In the genomic region with DNA sequence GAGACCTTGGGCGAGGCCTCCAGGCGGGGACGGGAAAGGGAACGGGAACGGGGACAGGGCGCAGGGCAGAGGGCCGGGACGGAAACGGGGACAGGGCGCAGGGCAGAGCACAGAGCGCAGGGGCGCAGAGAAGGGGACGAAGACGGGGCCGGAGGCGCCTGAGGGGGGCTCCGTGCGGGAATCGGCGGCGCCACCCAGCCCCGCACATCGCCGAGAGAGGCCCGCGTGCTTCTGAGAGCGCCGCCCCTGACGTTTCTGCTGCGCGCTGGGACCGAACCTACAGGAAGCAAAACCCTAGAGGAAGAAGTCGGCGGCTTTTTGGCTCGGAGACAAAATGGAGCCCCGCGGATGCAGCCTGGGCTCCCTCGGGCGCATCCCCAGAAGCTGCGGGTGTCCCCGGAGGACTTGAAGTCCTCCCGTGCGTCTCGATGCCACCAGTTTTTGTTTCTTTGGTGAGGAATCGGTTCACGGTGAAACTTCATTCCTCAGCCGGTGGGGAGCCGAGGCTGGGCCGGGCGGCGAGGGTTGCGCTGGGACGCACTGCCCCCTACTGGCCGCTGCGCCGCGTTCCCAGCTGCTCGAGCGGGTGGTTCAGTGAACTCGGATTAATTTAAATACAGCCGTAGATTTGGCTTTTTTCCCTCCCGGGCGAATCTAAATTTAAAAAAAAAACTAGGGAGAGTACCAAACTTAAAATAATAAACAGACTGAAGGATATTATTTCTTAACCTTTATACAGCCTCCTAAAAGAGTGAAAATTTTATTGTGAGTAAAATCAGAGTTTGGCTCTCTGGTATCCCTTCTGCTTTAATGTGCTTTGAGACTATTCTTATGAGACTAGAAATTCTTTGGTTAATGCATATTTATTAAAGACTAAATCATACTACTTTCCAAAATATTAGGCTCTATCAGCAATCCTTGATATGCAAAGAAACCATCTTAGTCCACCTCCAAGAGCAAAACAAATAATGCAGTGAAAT, we compare ENCODE assay signal across 8 cellular contexts.
DNase-seq lines count a peak whose midpoint lies in the region; ATAC-seq and TF ChIP-seq lines count a peak whose summit lies in the region.

No MANE protein-coding gene starts in this region.

- intact Hi-C loops in activated B cell treated with CpG ODN at 0.5 μM for 24 hours (cut with micrococcal nuclease) (loop anchor here (2.0 to 5.0 kb wide), 2 partner anchors 351 to 383 kb away; a partner anchor contains a TSS), spleen (cut with DNase I; ENCODE audit: low total_unique reads) (no loop called here)

- H3K4me3 ChIP-seq in spleen: peak overlapping the region; percentile 37 to 77 (median 54)

- H3K4me1 Mint-ChIP-seq in HFFc6 (ENCODE audit: low read depth): peaks cover 30% of the 10 kb centered on the region
- H3K4me1 Mint-ChIP-seq in activated B cell treated with CpG ODN at 0.5 μM for 24 hours: peaks cover 24% of the 10 kb centered on the region

- 1% methylated on average over 42 to 63 of the region's 63 CpGs for WGBS in spleen, 5 donors

- POLR2A ChIA-PET in activated B cell treated with CpG ODN at 0.5 μM for 24 hours (lab: Charles Lee): no interaction called here

- H3K27me3 ChIP-seq in spleen (replicated peaks in 1 of 7): peaks cover 0 to 31% (median 0%) of the 10 kb centered on the region in 7 donors

- peak overlapping the region; percentile 71 to 95 (median 92) for H3K27ac ChIP-seq in spleen

- peaks cover 1% of the 10 kb centered on the region; the same call in 1 of the 2 replicates for H3K27me3 Mint-ChIP-seq in HFFc6 (ENCODE audit: insufficient read depth)
- peaks cover 19% of the 10 kb centered on the region for H3K27me3 Mint-ChIP-seq in activated B cell treated with CpG ODN at 0.5 μM for 24 hours

- H3K4me3 Mint-ChIP-seq in HFFc6 (peak overlapping the region; percentile 88), activated B cell treated with CpG ODN at 0.5 μM for 24 hours (peak overlapping the region; percentile 81)

- ATAC-seq in activated B cell treated with CpG ODN at 0.5 μM for 24 hours (ENCODE audit: low read depth): peak; percentile 79

- no peaks in the 10 kb centered on the region for H3K36me3 Mint-ChIP-seq in HFFc6 (ENCODE audit: low read depth)
- H3K36me3 Mint-ChIP-seq in activated B cell treated with CpG ODN at 0.5 μM for 24 hours (ENCODE audit: low read depth): no peaks in the 10 kb centered on the region

- H3K9me3 Mint-ChIP-seq in HFFc6 (no peaks in the 10 kb centered on the region), activated B cell treated with CpG ODN at 0.5 μM for 24 hours (no peaks in the 10 kb centered on the region)

- TF ChIP-seq POLR2A in spleen (IDR thresholded peaks at IDR 0.05): peak in 1 of 3 donors; percentile 19

- H3K9me3 ChIP-seq in spleen: no peaks in the 10 kb centered on the region

- peak; percentile 98 for TF ChIP-seq CTCF in HFFc6 (IDR thresholded peaks at IDR 0.05)
- no peak for TF ChIP-seq CTCF in activated B cell treated with CpG ODN at 0.5 μM for 24 hours (IDR thresholded peaks at IDR 0.05)
- TF ChIP-seq CTCF in spleen (IDR thresholded peaks at IDR 0.05 in 8 of 11, conservative IDR thresholded peaks at IDR 0.05 in 3 of 11): peak; percentile 61 to 97 (median 86)

- H3K27ac Mint-ChIP-seq in HFFc6: peak overlapping the region; percentile 83
- H3K27ac Mint-ChIP-seq in activated B cell treated with CpG ODN at 0.5 μM for 24 hours: no peak overlapping the region

- peak; percentile 38 for DNase-seq in NCI-H1436 (lab: John Stamatoyannopoulos, UW)
- no peak for DNase-seq in NCI-H1436 treated with DMSO at 0.1 percent for 48 hours (lab: John Stamatoyannopoulos, UW)
- DNase-seq in HFFc6: peak; percentile 35
- DNase-seq in MV-4-11 (lab: John Stamatoyannopoulos, UW): peak; percentile 65
- peak; percentile 56 for DNase-seq in activated B cell treated with CpG ODN at 0.5 μM for 24 hours
- peak; percentile 60 for DNase-seq in central memory CD4-positive, alpha-beta T cell
- peak; percentile 87 for DNase-seq in islet precursor cell
- DNase-seq in spleen: peak; percentile 91

- peaks cover 0 to 39% (median 17%) of the 10 kb centered on the region in 6 donors for H3K4me1 ChIP-seq in spleen

- CTCF ChIA-PET in activated B cell treated with CpG ODN at 0.5 μM for 24 hours (lab: Charles Lee): no interaction called here

- no peaks in the 10 kb centered on the region for H3K36me3 ChIP-seq in spleen
